In the genomic region with DNA sequence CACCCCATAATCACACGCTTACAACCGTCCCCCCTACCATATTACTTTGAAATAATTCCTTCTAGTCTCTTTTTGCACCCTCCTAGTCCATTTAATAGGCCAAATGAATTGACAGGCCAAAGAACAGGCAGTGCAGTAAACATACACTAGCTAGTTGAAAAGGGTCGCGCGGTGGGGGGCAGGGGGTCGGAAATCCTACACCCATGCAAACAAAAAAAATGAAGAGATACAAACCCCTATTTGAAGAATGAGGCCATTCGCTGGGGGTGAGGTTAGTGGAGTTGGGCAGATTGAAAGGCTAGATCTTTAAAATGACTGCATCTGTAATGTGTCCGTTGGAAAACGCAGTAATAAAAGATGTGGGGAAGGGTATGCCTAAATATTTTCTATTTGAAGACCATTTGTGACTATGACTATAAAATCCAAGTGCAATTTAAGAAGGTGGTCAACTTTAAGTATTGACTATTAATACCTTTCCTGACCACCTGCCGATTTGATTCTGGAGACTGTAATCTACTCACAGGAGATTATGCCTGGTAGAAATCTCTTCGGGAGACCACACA, we compare ENCODE assay signal across 8 cellular contexts. TPM values are rescaled to one million over a fixed set of nuclear protein-coding genes. Genes with fewer than 3 reads are reported as not detected.
A peak's percentile ranks its signal among the peaks of the same experiment; 100 is the strongest.
DNase-seq lines count a peak whose midpoint lies in the region; ATAC-seq and TF ChIP-seq lines count a peak whose summit lies in the region.

No MANE protein-coding gene starts in this region.

- intact Hi-C loops in left ventricle myocardium inferior (cut with micrococcal nuclease), result no loop called here

- H3K4me2 ChIP-seq in SU-DHL-6 (ENCODE audit: low read depth, low read length, poor library complexity, severe bottlenecking) (peak overlapping the region; percentile 94), smooth muscle cell (peak overlapping the region; percentile 89)

- 25% methylated on average over 11 of the region's 11 CpGs for WGBS in smooth muscle cell (ENCODE audit: low lambda C conversion rate)

- no peaks in the 10 kb centered on the region for H3K79me2 ChIP-seq in SU-DHL-6 (ENCODE audit: insufficient read depth, low read length)
- peaks cover 4% of the 10 kb centered on the region for H3K79me2 ChIP-seq in smooth muscle cell (ENCODE audit: low read depth)

- H3K9me3 ChIP-seq in SU-DHL-6 (ENCODE audit: insufficient read depth, low read length), result no peaks in the 10 kb centered on the region
- H3K9me3 ChIP-seq in left ventricle myocardium inferior (replicated peaks), result no peaks in the 10 kb centered on the region
- no peaks in the 10 kb centered on the region for H3K9me3 ChIP-seq in smooth muscle cell (replicated peaks; ENCODE audit: low read depth)

- H2AFZ ChIP-seq in SU-DHL-6 (ENCODE audit: low read depth, low read length, severe bottlenecking), result peak overlapping the region; percentile 99
- H2AFZ ChIP-seq in smooth muscle cell (ENCODE audit: low read depth), result peak overlapping the region; percentile 100

- H3K9ac ChIP-seq in SU-DHL-6 (ENCODE audit: low read length) (peak overlapping the region; percentile 60), smooth muscle cell (ENCODE audit: low read depth) (peak overlapping the region; percentile 50)

- TF ChIP-seq CTCF in SU-DHL-6 (IDR thresholded peaks at IDR 0.05; ENCODE audit: insufficient read depth, low read length, poor library complexity, severe bottlenecking) (no peak), left ventricle myocardium inferior (IDR thresholded peaks at IDR 0.05; ENCODE audit: borderline replicate concordance) (no peak), smooth muscle cell (IDR thresholded peaks at IDR 0.05; ENCODE audit: borderline replicate concordance, insufficient read depth, poor library complexity, severe bottlenecking) (no peak)

- no peak overlapping the region for H3K27ac ChIP-seq in SU-DHL-6 (ENCODE audit: low read depth, low read length)
- peak overlapping the region; percentile 81 for H3K27ac ChIP-seq in left ventricle myocardium inferior (replicated peaks)
- peak overlapping the region; percentile 20 for H3K27ac ChIP-seq in smooth muscle cell (ENCODE audit: low read depth)

- H3K9me2 ChIP-seq in SU-DHL-6 (replicated peaks; ENCODE audit: insufficient read depth, low read length), result no peaks in the 10 kb centered on the region

- H3K27me3 ChIP-seq in SU-DHL-6 (ENCODE audit: low read length) (no peaks in the 10 kb centered on the region), left ventricle myocardium inferior (ENCODE audit: low read depth) (no peaks in the 10 kb centered on the region), smooth muscle cell (ENCODE audit: low read depth) (no peaks in the 10 kb centered on the region)

- no peak for ATAC-seq in HG03432 (IDR thresholded peaks at IDR 0.05; ENCODE audit: unreplicated experiment)

- H3K36me3 ChIP-seq in SU-DHL-6 (ENCODE audit: low read length) (no peaks in the 10 kb centered on the region), left ventricle myocardium inferior (no peaks in the 10 kb centered on the region), smooth muscle cell (ENCODE audit: low read depth) (no peaks in the 10 kb centered on the region)

- peak in 2 of 3 experiments; percentile 48 to 71 for DNase-seq in NCI-H1417 (lab: John Stamatoyannopoulos, UW)
- DNase-seq in NCI-H1417 treated with DMSO at 0.1 percent for 48 hours (lab: John Stamatoyannopoulos, UW), result no peak
- no peak for DNase-seq in left ventricle myocardium inferior
- no peak for DNase-seq in smooth muscle cell (lab: John Stamatoyannopoulos, UW; ENCODE audit: unreplicated experiment)
- DNase-seq in mucosa of gallbladder (ENCODE audit: low spot score), result no peak
- no peak for DNase-seq in NOMO-1 (lab: John Stamatoyannopoulos, UW; ENCODE audit: unreplicated experiment in 2 of 2)

- H3K4me1 ChIP-seq in left ventricle myocardium inferior, result peaks cover 19% of the 10 kb centered on the region
- peaks cover 11% of the 10 kb centered on the region for H3K4me1 ChIP-seq in smooth muscle cell (ENCODE audit: low read depth)

- peak overlapping the region; percentile 85 for H3K4me3 ChIP-seq in SU-DHL-6 (ENCODE audit: insufficient read depth, low read length, poor library complexity, severe bottlenecking)
- H3K4me3 ChIP-seq in left ventricle myocardium inferior, result peak overlapping the region; percentile 89
- peak overlapping the region; percentile 83 for H3K4me3 ChIP-seq in smooth muscle cell

- H3F3A ChIP-seq in SU-DHL-6 (ENCODE audit: insufficient read depth) (no peaks in the 10 kb centered on the region), smooth muscle cell (ENCODE audit: low read depth) (no peaks in the 10 kb centered on the region)

- no peaks in the 10 kb centered on the region for H4K20me1 ChIP-seq in SU-DHL-6 (ENCODE audit: low read depth, low read length)
- no peaks in the 10 kb centered on the region for H4K20me1 ChIP-seq in smooth muscle cell (ENCODE audit: low read depth)

RNA-seq across cellular contexts. Expression of gene ARL6, which starts 0.9 kb away (rescaled TPM):
- total RNA-seq in left ventricle myocardium inferior (3.8 TPM), smooth muscle cell (14.6 and 27.0 TPM in 2 replicates), mucosa of gallbladder (8.9 TPM)
- 5.3 and 5.8 TPM in 2 replicates for polyA plus RNA-seq in smooth muscle cell

RNA-seq across cellular contexts. Expression of gene CRYBG3, which starts 58.1 kb away (rescaled TPM):
- total RNA-seq in left ventricle myocardium inferior (19.9 TPM), smooth muscle cell (14.2 and 17.0 TPM in 2 replicates), mucosa of gallbladder (17.7 TPM)
- polyA plus RNA-seq in smooth muscle cell, result 1.5 and 1.9 TPM in 2 replicates

Comparison
In these comparisons a context has a peak if more than half of its experiments do, and no peak if none do; other contexts are left out.
1. DNase-seq: peak in NCI-H1417 (2 of 3); none in NCI-H1417 treated with DMSO at 0.1 percent for 48 hours (single experiment), left ventricle myocardium inferior (single experiment), smooth muscle cell (single experiment), mucosa of gallbladder (single experiment) and NOMO-1 (0 of 2).
2. Peak in every context shown above with its lines, with median percentiles within 50 percentile points of each other: H3K4me3 ChIP-seq.